Comparison of ENCODE assay signal across 9 cellular contexts in the genomic region with DNA sequence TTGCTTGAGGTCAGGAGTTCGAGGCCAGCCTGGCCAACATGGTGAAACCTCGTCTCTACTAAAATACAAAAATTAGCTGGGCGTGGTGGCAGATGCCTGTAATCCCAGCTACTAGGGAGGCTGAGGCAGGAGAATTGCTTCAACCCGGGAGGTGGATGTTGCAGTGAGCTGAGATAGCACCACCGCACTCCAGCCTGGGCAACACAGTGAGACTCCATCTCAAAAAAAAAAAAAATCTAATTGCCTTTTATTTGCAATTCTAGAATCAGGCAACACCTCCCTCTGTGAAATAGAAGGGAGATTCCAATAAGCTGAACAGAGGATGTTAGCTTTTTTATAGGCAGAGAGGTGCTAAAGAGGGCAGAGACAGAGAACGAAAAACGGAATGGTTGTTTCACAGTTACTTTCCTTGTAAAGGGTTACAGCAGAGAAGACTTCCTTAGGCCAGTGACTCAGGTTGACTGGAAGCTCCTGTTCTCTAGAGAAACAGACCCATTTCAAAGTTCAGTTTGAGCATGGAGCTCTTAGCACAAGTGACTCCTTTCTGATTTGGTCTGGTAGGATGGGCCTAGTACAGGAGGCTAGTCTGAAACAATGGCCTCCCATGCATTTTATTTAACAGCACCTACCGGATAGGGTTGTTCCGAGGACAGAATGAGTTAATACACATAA. TPM values are rescaled to one million over a fixed set of nuclear protein-coding genes. Genes with fewer than 3 reads are reported as not detected.
"Had no signal": no experiment of that assay in that cellular context is flagged by ENCODE, and none has a peak within 500 bp of the region (broad histone marks: within the 10 kb centered on the region; RNA-seq: fewer than 3 reads in every experiment).

No MANE protein-coding gene starts in this region.

RNA-seq across cellular contexts. Expression of a gene that starts 8.0 kb away (rescaled TPM):
- total RNA-seq: activated CD4-positive, alpha-beta T cell treated with anti-CD3 and anti-CD28 coated beads for 36 hours; activated CD4-positive, alpha-beta T cell treated with anti-CD3 and anti-CD28 coated beads, Interleukin-2, amount 10 ng/mL, durations not matched to agents 7 days and 5 days; activated T-helper 2 cell treated with anti-CD3 and anti-CD28 coated beads, Interferon-gamma antibody, Interleukin-2, Interleukin-4, amounts not matched to agents 10 μg/mL and 5 μg/mL and 100 μg/mL, durations not matched to agents 14 hours and 24 hours and 36 hours had no signal

RNA-seq across cellular contexts. Expression of a gene that starts 41.0 kb away (rescaled TPM):
- total RNA-seq: SJSA1 had no signal

RNA-seq across cellular contexts. Expression of a gene that starts 52.7 kb away (rescaled TPM):
- total RNA-seq: activated CD4-positive, alpha-beta T cell treated with anti-CD3 and anti-CD28 coated beads for 36 hours; activated CD4-positive, alpha-beta T cell treated with anti-CD3 and anti-CD28 coated beads, Interleukin-2, amount 10 ng/mL, durations not matched to agents 7 days and 5 days; activated CD8-positive, alpha-beta T cell treated with anti-CD3 and anti-CD28 coated beads, Interleukin-2, amount 10 ng/mL, durations not matched to agents 7 days and 5 days; activated naive CD8-positive, alpha-beta T cell treated with anti-CD3 and anti-CD28 coated beads, Interleukin-2, amount 10 ng/mL, durations not matched to agents 7 days and 5 days; activated T-helper 2 cell treated with anti-CD3 and anti-CD28 coated beads, Interferon-gamma antibody, Interleukin-2, Interleukin-4, amounts not matched to agents 10 μg/mL and 5 μg/mL and 100 μg/mL, durations not matched to agents 14 hours and 24 hours and 36 hours; ascending aorta; cardiac septum; SJSA1 had no signal
- polyA plus RNA-seq: SK-N-SH had no signal
